In the genomic region with DNA sequence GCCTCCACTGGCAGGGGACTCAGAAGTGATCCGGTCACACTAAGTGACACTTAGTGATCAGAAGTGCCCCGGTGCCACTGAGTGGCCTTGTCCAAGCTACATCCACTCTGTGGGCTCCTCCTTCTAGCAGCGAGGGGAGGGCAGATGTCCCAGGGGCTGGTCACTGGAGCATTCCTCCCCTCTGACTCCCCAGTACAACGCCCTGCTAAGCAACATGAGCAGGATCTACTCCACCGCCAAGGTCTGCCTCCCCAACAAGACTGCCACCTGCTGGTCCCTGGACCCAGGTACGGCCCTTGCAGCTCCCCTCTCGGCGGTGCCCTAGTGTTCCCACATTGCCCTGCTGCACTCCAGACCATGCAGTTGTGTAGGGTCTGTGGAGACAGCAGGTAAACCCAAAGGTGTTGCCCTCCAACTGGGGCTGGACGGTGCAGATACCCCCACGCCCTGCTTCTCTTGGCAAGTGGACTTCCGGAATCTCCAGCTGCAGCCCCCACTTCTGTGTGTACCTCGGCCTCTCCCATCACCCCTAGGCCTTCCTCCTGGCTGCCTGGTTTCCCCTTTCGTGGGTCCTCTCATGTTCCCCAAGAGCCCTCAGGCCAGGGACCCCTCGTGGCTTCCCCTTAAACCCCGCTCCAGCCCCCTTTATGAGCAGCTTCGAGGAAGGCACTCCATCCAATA, we compare ENCODE assay signal across 9 cellular contexts. TPM values are rescaled to one million over a fixed set of nuclear protein-coding genes. Genes with fewer than 3 reads are reported as not detected.
DNase-seq lines count a peak whose midpoint lies in the region; ATAC-seq and TF ChIP-seq lines count a peak whose summit lies in the region.
"Had no signal": no experiment of that assay in that cellular context is flagged by ENCODE, and none has a peak within 500 bp of the region (broad histone marks: within the 10 kb centered on the region; RNA-seq: fewer than 3 reads in every experiment).

No MANE protein-coding gene starts in this region.

- no peaks in the 10 kb centered on the region for H4K20me1 ChIP-seq in Karpas-422 (ENCODE audit: insufficient read depth, low read depth, low read length)

- H3K79me2 ChIP-seq in Karpas-422 (ENCODE audit: low read length): no peaks in the 10 kb centered on the region

- peak overlapping the region in 1 of 4 donors; percentile 44 for H3K4me3 Mint-ChIP-seq in CD4-positive, CD25-positive, alpha-beta regulatory T cell

- H3K27ac Mint-ChIP-seq in CD4-positive, CD25-positive, alpha-beta regulatory T cell: no peak overlapping the region

- WGBS in transverse colon (ENCODE audit: low coverage in 1 of 2), 2 donors: 48 to 52% methylated on average over 5 to 16 of the region's 16 CpGs

- peaks cover 53% of the 10 kb centered on the region for H3K27me3 Mint-ChIP-seq in CD4-positive, CD25-positive, alpha-beta regulatory T cell

- in situ Hi-C loops in SK-MEL-5 (cut with HindIII; ENCODE audit: low pct_unique_long_range_greater_than_20kb, low sequenced_read_pairs): no loop called here
- in situ Hi-C loops in transverse colon (cut with MboI; ENCODE audit: low pct_ligation_motif_present in 1 of 4, low pct_unique_long_range_greater_than_20kb in 1 of 4, low sequenced_read_pairs in 3 of 4): loop anchor here in 1 of 4 donors (5.0 kb wide), 1 partner anchor 57 kb away; no protein-coding TSS in a partner anchor

- H3K9me3 Mint-ChIP-seq in CD4-positive, CD25-positive, alpha-beta regulatory T cell: peaks cover 0 to 1% (median 0%) of the 10 kb centered on the region in 7 donors

- no peak for TF ChIP-seq EP300 in transverse colon (IDR thresholded peaks at IDR 0.05; ENCODE audit: low read depth)

- intact Hi-C loops in transverse colon (cut with DNase I; ENCODE audit: low total_unique reads): no loop called here

- no peaks in the 10 kb centered on the region for H3K9me2 ChIP-seq in Karpas-422 (replicated peaks; ENCODE audit: insufficient read depth, low read length)

- H3K36me3 ChIP-seq in CD4-positive, CD25-positive, alpha-beta regulatory T cell (ENCODE audit: control insufficient read depth, insufficient read depth, low read length): no peaks in the 10 kb centered on the region
- no peaks in the 10 kb centered on the region for H3K36me3 ChIP-seq in Karpas-422 (ENCODE audit: insufficient read depth, low read length)
- no peaks in the 10 kb centered on the region for H3K36me3 ChIP-seq in transverse colon

- H2AFZ ChIP-seq in Karpas-422 (ENCODE audit: low read length): no peak overlapping the region

- H3K4me3 ChIP-seq in CD4-positive, CD25-positive, alpha-beta regulatory T cell (ENCODE audit: low read depth, low read length): no peak overlapping the region
- H3K4me3 ChIP-seq in Karpas-422 (ENCODE audit: low read length) (no peak overlapping the region), transverse colon (no peak overlapping the region)

- peak overlapping the region; percentile 13 for H3K4me2 ChIP-seq in Karpas-422 (ENCODE audit: low read depth, low read length, poor library complexity, severe bottlenecking)

- peaks cover 9% of the 10 kb centered on the region for H3K27me3 ChIP-seq in CD4-positive, CD25-positive, alpha-beta regulatory T cell (ENCODE audit: control insufficient read depth, insufficient read depth, low read length)
- no peaks in the 10 kb centered on the region for H3K27me3 ChIP-seq in Karpas-422 (ENCODE audit: low read length)
- H3K27me3 ChIP-seq in transverse colon: peaks cover 13% of the 10 kb centered on the region

- H3K4me1 Mint-ChIP-seq in CD4-positive, CD25-positive, alpha-beta regulatory T cell: peaks cover 0 to 13% (median 5%) of the 10 kb centered on the region in 4 donors

- no peaks in the 10 kb centered on the region for H3K36me3 Mint-ChIP-seq in CD4-positive, CD25-positive, alpha-beta regulatory T cell

- H3K4me1 ChIP-seq in CD4-positive, CD25-positive, alpha-beta regulatory T cell (ENCODE audit: control insufficient read depth, insufficient read depth, low read length, poor library complexity, severe bottlenecking): peaks cover 17% of the 10 kb centered on the region
- H3K4me1 ChIP-seq in Karpas-422 (ENCODE audit: low read length) (peaks cover 66% of the 10 kb centered on the region), transverse colon (peaks cover 14 to 27% (median 23%) of the 10 kb centered on the region in 4 donors)

- ATAC-seq in CD4-positive, CD25-positive, alpha-beta regulatory T cell (ENCODE audit: low read depth in 2 of 2): peak; percentile 63 to 68
- peak; percentile 56 for ATAC-seq in GM19467 (IDR thresholded peaks at IDR 0.05; ENCODE audit: unreplicated experiment)

- no peak for TF ChIP-seq POLR2A in transverse colon (IDR thresholded peaks at IDR 0.05)

- no peak overlapping the region for H3K27ac ChIP-seq in CD4-positive, CD25-positive, alpha-beta regulatory T cell (ENCODE audit: insufficient read depth, low read length, poor library complexity, severe bottlenecking)
- H3K27ac ChIP-seq in Karpas-422 (ENCODE audit: low read length) (no peak overlapping the region), transverse colon (peak overlapping the region in 3 of 4 donors; percentile 82 to 85 (median 82))

- no peaks in the 10 kb centered on the region for H3K9me3 ChIP-seq in CD4-positive, CD25-positive, alpha-beta regulatory T cell (ENCODE audit: control insufficient read depth in 2 of 2, low read length in 2 of 2)
- H3K9me3 ChIP-seq in Karpas-422 (ENCODE audit: low read length) (no peaks in the 10 kb centered on the region), transverse colon (no peaks in the 10 kb centered on the region)

- peak; percentile 23 to 73 (median 41) for DNase-seq in CD4-positive, CD25-positive, alpha-beta regulatory T cell
- DNase-seq in Karpas-422 (peak; percentile 94), SK-MEL-5 (ENCODE audit: low read depth, low spot score) (peak; percentile 82), glomerular endothelial cell (ENCODE audit: extremely low read depth, low read depth, low spot score) (peak; percentile 41), pons (ENCODE audit: low spot score) (peak; percentile 25), transverse colon (peak; percentile 89)
- peak; percentile 14 to 53 (median 36) for DNase-seq in activated naive CD4-positive, alpha-beta T cell (lab: John Stamatoyannopoulos, UW)

- H3K9ac ChIP-seq in Karpas-422 (ENCODE audit: low read length): no peak overlapping the region

- peak; percentile 58 to 85 (median 79) for TF ChIP-seq CTCF in transverse colon (IDR thresholded peaks at IDR 0.05)

RNA-seq across cellular contexts. Expression of a gene that starts 2.1 kb away (rescaled TPM):
- 4.2 TPM for total RNA-seq in CD4-positive, CD25-positive, alpha-beta regulatory T cell
- under 1 TPM in 1 of 4 donors, not detected in 3; 0.15 TPM for polyA plus RNA-seq in CD4-positive, CD25-positive, alpha-beta regulatory T cell
- total RNA-seq in Karpas-422 (2014; rRNA removed; shearing (Covaris generic); ENCODE audit: low replicate concordance): 6.7 and 13.9 TPM in 2 replicates
- 0.08 TPM in 1 of 2 replicates, not detected in the other for total RNA-seq in SK-MEL-5 (2014; rRNA removed; shearing (Covaris generic))
- polyA plus RNA-seq in SK-MEL-5 (2015; cell fraction: cytosol; rRNA removed): not detected in 2 replicates
- not detected in 2 replicates for polyA plus RNA-seq in SK-MEL-5 (2015; cell fraction: nucleus; rRNA removed)
- total RNA-seq in glomerular endothelial cell (22.8 and 117 TPM in 2 replicates), transverse colon (10 to 100 TPM in 3 of 4 donors, 1 to 10 TPM in 1; 6.0 to 56.7 (median 28.0) TPM)

RNA-seq across cellular contexts. Expression of a gene that starts 32.8 kb away (rescaled TPM):
- total RNA-seq in CD4-positive, CD25-positive, alpha-beta regulatory T cell: 6.1 TPM
- 1 to 10 TPM in 1 of 4 donors, under 1 TPM in 3; 0.28 to 2.2 (median 0.82) TPM for polyA plus RNA-seq in CD4-positive, CD25-positive, alpha-beta regulatory T cell
- 2.4 and 4.0 TPM in 2 replicates for total RNA-seq in Karpas-422 (2014; rRNA removed; shearing (Covaris generic); ENCODE audit: low replicate concordance)
- 0.61 and 0.67 TPM in 2 replicates for total RNA-seq in SK-MEL-5 (2014; rRNA removed; shearing (Covaris generic))
- polyA plus RNA-seq in SK-MEL-5 (2015; cell fraction: cytosol; rRNA removed): 2.6 and 4.1 TPM in 2 replicates
- polyA plus RNA-seq in SK-MEL-5 (2015; cell fraction: nucleus; rRNA removed): 2.8 and 12.3 TPM in 2 replicates
- 20.7 and 29.6 TPM in 2 replicates for total RNA-seq in glomerular endothelial cell
- 100 to 1,000 TPM in 1 of 4 donors, 10 to 100 TPM in 3; 52.6 to 315 (median 68.5) TPM for total RNA-seq in transverse colon

RNA-seq across cellular contexts. Expression of a gene that starts 44.2 kb away (rescaled TPM):
- not detected for total RNA-seq in CD4-positive, CD25-positive, alpha-beta regulatory T cell
- polyA plus RNA-seq in CD4-positive, CD25-positive, alpha-beta regulatory T cell: not detected
- total RNA-seq in Karpas-422 (2014; rRNA removed; shearing (Covaris generic); ENCODE audit: low replicate concordance): not detected in 2 replicates
- not detected in 2 replicates for total RNA-seq in SK-MEL-5 (2014; rRNA removed; shearing (Covaris generic))
- polyA plus RNA-seq in SK-MEL-5 (2015; cell fraction: cytosol; rRNA removed): not detected in 2 replicates
- polyA plus RNA-seq in SK-MEL-5 (2015; cell fraction: nucleus; rRNA removed): not detected in 2 replicates
- total RNA-seq in glomerular endothelial cell (not detected in 2 replicates), transverse colon (under 1 TPM in 2 of 4 donors, not detected in 2; 0.48 to 0.96 TPM)
- total RNA-seq: T-helper 1 cell treated with Interleukin-12 subunit alpha and Interleukin-12 subunit beta and Interleukin-4 antibody, amounts not matched to agents 30 ng/mL and 1 ng/mL, for 36 hours had no signal

Comparison
In these comparisons a context has a peak if more than half of its experiments do, and no peak if none do; other contexts are left out.
1. DNase-seq: peak in every context shown above with its lines; median percentile 94 in Karpas-422; 89 in transverse colon; 82 in SK-MEL-5; 41 in CD4-positive, CD25-positive, alpha-beta regulatory T cell; 41 in glomerular endothelial cell; 36 in activated naive CD4-positive, alpha-beta T cell; 25 in pons.
2. H3K27ac ChIP-seq: peak in transverse colon (3 of 4); none in CD4-positive, CD25-positive, alpha-beta regulatory T cell (single experiment) and Karpas-422 (single experiment).